13 cellular contexts compared by ENCODE assay signal in the genomic region with DNA sequence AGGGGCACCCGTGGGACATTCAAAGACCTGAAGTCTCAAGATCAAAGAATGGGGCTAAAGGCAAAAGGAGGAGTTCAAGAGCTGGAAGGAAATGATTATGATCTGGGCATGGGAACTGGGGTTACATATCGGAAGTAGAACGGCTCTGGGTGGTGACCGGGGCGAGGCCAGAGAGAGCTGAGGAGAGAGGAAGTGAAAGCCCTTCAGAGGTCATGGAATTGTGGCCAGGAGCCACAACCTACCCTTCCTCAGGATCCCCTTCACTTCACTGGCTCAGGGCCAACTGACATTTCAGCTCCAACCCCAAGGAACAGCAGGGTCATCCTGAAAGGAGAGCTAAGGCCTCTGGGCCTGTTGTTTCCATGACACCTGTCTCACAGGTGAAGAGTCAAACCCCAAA. TPM values are rescaled to one million over a fixed set of nuclear protein-coding genes. Genes with fewer than 3 reads are reported as not detected.
DNase-seq lines count a peak whose midpoint lies in the region; ATAC-seq and TF ChIP-seq lines count a peak whose summit lies in the region.
"Had no signal": no experiment of that assay in that cellular context is flagged by ENCODE, and none has a peak within 500 bp of the region (broad histone marks: within the 10 kb centered on the region; RNA-seq: fewer than 3 reads in every experiment).

No MANE protein-coding gene starts in this region.

- intact Hi-C loops in PC-9 (cut with micrococcal nuclease; ENCODE audit: unreplicated experiment) = no loop called here
- intact Hi-C loops in activated T-helper 2 cell treated with anti-CD3 and anti-CD28 coated beads, Interferon-gamma antibody, Interleukin-2, Interleukin-4, amounts not matched to agents 10 μg/mL and 5 μg/mL and 100 μg/mL, durations not matched to agents 14 hours and 24 hours and 36 hours (cut with micrococcal nuclease) = no loop called here
- intact Hi-C loops in activated CD4-positive, alpha-beta T cell treated with anti-CD3 and anti-CD28 coated beads, Interleukin-2, amount 10 ng/mL, durations not matched to agents 24 days and 14 days (cut with micrococcal nuclease) = no loop called here
- intact Hi-C loops in left colon (cut with DNase I, micrococcal nuclease) = no loop called here

- CTCF ChIA-PET in PC-9 (lab: Charles Lee) = interaction anchor here (1.2 kb wide), 1 partner anchor 75 kb away, joined by 3 read pairs; no protein-coding TSS in a partner anchor

- H3K4me2 ChIP-seq in DOHH2 (ENCODE audit: low read length) (peak overlapping the region; percentile 30), PC-9 (peak overlapping the region; percentile 4; the same call in 1 of the 2 replicates), skeletal muscle satellite cell (ENCODE audit: low read length) (peak overlapping the region; percentile 27)

- H3K9me3 ChIP-seq in DOHH2 (ENCODE audit: control insufficient read depth, insufficient read depth, low read length) (no peaks in the 10 kb centered on the region), PC-9 (ENCODE audit: insufficient read depth, low read depth) (no peaks in the 10 kb centered on the region), skeletal muscle satellite cell (replicated peaks; ENCODE audit: low read length) (no peaks in the 10 kb centered on the region)
- H3K9me3 ChIP-seq: prostate gland, SJCRH30 had no signal

- POLR2A ChIA-PET in PC-9 (lab: Charles Lee; ENCODE audit: unreplicated experiment) = no interaction called here

- no peak overlapping the region for H3K4me3 ChIP-seq in DOHH2 (ENCODE audit: low read length)
- no peak overlapping the region for H3K4me3 ChIP-seq in PC-9
- no peak overlapping the region for H3K4me3 ChIP-seq in skeletal muscle satellite cell (ENCODE audit: low read length)
- H3K4me3 ChIP-seq: prostate gland, SJCRH30 had no signal

- H3K27me3 Mint-ChIP-seq in activated T-helper 2 cell treated with anti-CD3 and anti-CD28 coated beads, Interferon-gamma antibody, Interleukin-2, Interleukin-4, amounts not matched to agents 10 μg/mL and 5 μg/mL and 100 μg/mL, durations not matched to agents 14 hours and 24 hours and 36 hours (ENCODE audit: low read depth) = peaks cover 3% of the 10 kb centered on the region
- H3K27me3 Mint-ChIP-seq in activated CD4-positive, alpha-beta T cell treated with anti-CD3 and anti-CD28 coated beads, Interleukin-2, amount 10 ng/mL, durations not matched to agents 24 days and 14 days = peaks cover 3% of the 10 kb centered on the region

- no peak overlapping the region for H3K9ac ChIP-seq in skeletal muscle satellite cell (ENCODE audit: low read depth, low read length)

- H3K4me3 Mint-ChIP-seq in activated T-helper 2 cell treated with anti-CD3 and anti-CD28 coated beads, Interferon-gamma antibody, Interleukin-2, Interleukin-4, amounts not matched to agents 10 μg/mL and 5 μg/mL and 100 μg/mL, durations not matched to agents 14 hours and 24 hours and 36 hours (ENCODE audit: low read depth) = no peak overlapping the region
- no peak overlapping the region for H3K4me3 Mint-ChIP-seq in activated CD4-positive, alpha-beta T cell treated with anti-CD3 and anti-CD28 coated beads, Interleukin-2, amount 10 ng/mL, durations not matched to agents 24 days and 14 days
- H3K4me3 Mint-ChIP-seq: activated naive CD8-positive, alpha-beta T cell treated with anti-CD3 and anti-CD28 coated beads, Interleukin-2, amount 10 ng/mL, durations not matched to agents 7 days and 5 days had no signal

- H3K27ac ChIP-seq in DOHH2 (ENCODE audit: low read depth, low read length) (no peak overlapping the region), PC-9 (peak overlapping the region; percentile 52)
- H3K27ac ChIP-seq: prostate gland, SJCRH30 had no signal

- H3K4me1 ChIP-seq in DOHH2 (ENCODE audit: control insufficient read depth, low read length) = peaks cover 18% of the 10 kb centered on the region
- peaks cover 22% of the 10 kb centered on the region for H3K4me1 ChIP-seq in PC-9 (replicated peaks; ENCODE audit: insufficient read depth)
- peaks cover 26% of the 10 kb centered on the region for H3K4me1 ChIP-seq in skeletal muscle satellite cell (ENCODE audit: control insufficient read depth, insufficient read depth, low read length)
- H3K4me1 ChIP-seq: prostate gland had no signal

- no peak overlapping the region for H3K27ac Mint-ChIP-seq in activated T-helper 2 cell treated with anti-CD3 and anti-CD28 coated beads, Interferon-gamma antibody, Interleukin-2, Interleukin-4, amounts not matched to agents 10 μg/mL and 5 μg/mL and 100 μg/mL, durations not matched to agents 14 hours and 24 hours and 36 hours
- no peak overlapping the region for H3K27ac Mint-ChIP-seq in activated CD4-positive, alpha-beta T cell treated with anti-CD3 and anti-CD28 coated beads, Interleukin-2, amount 10 ng/mL, durations not matched to agents 24 days and 14 days
- H3K27ac Mint-ChIP-seq: activated naive CD8-positive, alpha-beta T cell treated with anti-CD3 and anti-CD28 coated beads, Interleukin-2, amount 10 ng/mL, durations not matched to agents 7 days and 5 days had no signal

- BruUV-seq in PC-9 (replicated peaks; lab: Mats Ljungman, UMichigan) = no TSS peak

- H2AFZ ChIP-seq in PC-9 = no peak overlapping the region

- H3F3A ChIP-seq in DOHH2 (ENCODE audit: control insufficient read depth, insufficient read depth) (no peaks in the 10 kb centered on the region), PC-9 (ENCODE audit: insufficient read depth, low read depth) (peaks cover 18% of the 10 kb centered on the region; the same call in 1 of the 2 replicates)

- H3K9me2 ChIP-seq in DOHH2 (replicated peaks; ENCODE audit: control insufficient read depth, low read length) = no peaks in the 10 kb centered on the region
- no peaks in the 10 kb centered on the region for H3K9me2 ChIP-seq in PC-9 (ENCODE audit: insufficient read depth)

- no peaks in the 10 kb centered on the region for H3K36me3 Mint-ChIP-seq in activated T-helper 2 cell treated with anti-CD3 and anti-CD28 coated beads, Interferon-gamma antibody, Interleukin-2, Interleukin-4, amounts not matched to agents 10 μg/mL and 5 μg/mL and 100 μg/mL, durations not matched to agents 14 hours and 24 hours and 36 hours (ENCODE audit: low read depth)
- no peaks in the 10 kb centered on the region for H3K36me3 Mint-ChIP-seq in activated CD4-positive, alpha-beta T cell treated with anti-CD3 and anti-CD28 coated beads, Interleukin-2, amount 10 ng/mL, durations not matched to agents 24 days and 14 days (ENCODE audit: low read depth)
- H3K36me3 Mint-ChIP-seq: activated naive CD8-positive, alpha-beta T cell treated with anti-CD3 and anti-CD28 coated beads, Interleukin-2, amount 10 ng/mL, durations not matched to agents 7 days and 5 days had no signal

- TF ChIP-seq CTCF in DOHH2 (IDR thresholded peaks at IDR 0.05; ENCODE audit: low read depth, low read length, poor library complexity, severe bottlenecking) (no peak), PC-9 (conservative IDR thresholded peaks at IDR 0.05) (no peak)

- ATAC-seq in GM18870 (IDR thresholded peaks at IDR 0.05; ENCODE audit: unreplicated experiment) = no peak
- no peak for ATAC-seq in left colon

- no peaks in the 10 kb centered on the region for H3K4me1 Mint-ChIP-seq in activated T-helper 2 cell treated with anti-CD3 and anti-CD28 coated beads, Interferon-gamma antibody, Interleukin-2, Interleukin-4, amounts not matched to agents 10 μg/mL and 5 μg/mL and 100 μg/mL, durations not matched to agents 14 hours and 24 hours and 36 hours (ENCODE audit: low read depth)
- H3K4me1 Mint-ChIP-seq in activated CD4-positive, alpha-beta T cell treated with anti-CD3 and anti-CD28 coated beads, Interleukin-2, amount 10 ng/mL, durations not matched to agents 24 days and 14 days = no peaks in the 10 kb centered on the region
- H3K4me1 Mint-ChIP-seq: activated naive CD8-positive, alpha-beta T cell treated with anti-CD3 and anti-CD28 coated beads, Interleukin-2, amount 10 ng/mL, durations not matched to agents 7 days and 5 days had no signal

- H4K20me1 ChIP-seq in DOHH2 (ENCODE audit: control insufficient read depth, insufficient read depth, low read depth, low read length) (no peaks in the 10 kb centered on the region), PC-9 (ENCODE audit: insufficient read depth) (no peaks in the 10 kb centered on the region)

- no peaks in the 10 kb centered on the region for H3K36me3 ChIP-seq in DOHH2 (ENCODE audit: control insufficient read depth, low read length)
- H3K36me3 ChIP-seq in PC-9 (ENCODE audit: low read depth) = no peaks in the 10 kb centered on the region
- H3K36me3 ChIP-seq in skeletal muscle satellite cell (ENCODE audit: insufficient read depth, low read length) = no peaks in the 10 kb centered on the region
- H3K36me3 ChIP-seq: prostate gland, SJCRH30 had no signal

- H3K79me2 ChIP-seq in DOHH2 (ENCODE audit: control insufficient read depth, low read length) (no peaks in the 10 kb centered on the region), PC-9 (ENCODE audit: low read depth) (no peaks in the 10 kb centered on the region)

- DNase-seq in PC-9 = no peak
- peak; percentile 54 for DNase-seq in fibroblast of gingiva (ENCODE audit: low read depth)
- DNase-seq in activated T-helper 2 cell treated with anti-CD3 and anti-CD28 coated beads, Interferon-gamma antibody, Interleukin-2, Interleukin-4, amounts not matched to agents 10 μg/mL and 5 μg/mL and 100 μg/mL, durations not matched to agents 14 hours and 24 hours and 36 hours (ENCODE audit: low spot score) = no peak
- no peak for DNase-seq in activated CD4-positive, alpha-beta T cell treated with anti-CD3 and anti-CD28 coated beads, Interleukin-2, amount 10 ng/mL, durations not matched to agents 24 days and 14 days
- no peak for DNase-seq in left colon
- DNase-seq: activated CD4-positive, alpha-beta T cell treated with anti-CD3 and anti-CD28 coated beads, Interleukin-2, amount 50 U/mL, for 4 hours had no signal

- H3K9me3 Mint-ChIP-seq in activated T-helper 2 cell treated with anti-CD3 and anti-CD28 coated beads, Interferon-gamma antibody, Interleukin-2, Interleukin-4, amounts not matched to agents 10 μg/mL and 5 μg/mL and 100 μg/mL, durations not matched to agents 14 hours and 24 hours and 36 hours = no peaks in the 10 kb centered on the region
- no peaks in the 10 kb centered on the region for H3K9me3 Mint-ChIP-seq in activated CD4-positive, alpha-beta T cell treated with anti-CD3 and anti-CD28 coated beads, Interleukin-2, amount 10 ng/mL, durations not matched to agents 24 days and 14 days
- H3K9me3 Mint-ChIP-seq: activated naive CD8-positive, alpha-beta T cell treated with anti-CD3 and anti-CD28 coated beads, Interleukin-2, amount 10 ng/mL, durations not matched to agents 7 days and 5 days had no signal

- no peaks in the 10 kb centered on the region for H3K27me3 ChIP-seq in DOHH2 (ENCODE audit: control insufficient read depth, low read length)
- no peaks in the 10 kb centered on the region for H3K27me3 ChIP-seq in PC-9 (ENCODE audit: insufficient read depth, low read depth)
- no peaks in the 10 kb centered on the region for H3K27me3 ChIP-seq in skeletal muscle satellite cell (ENCODE audit: control insufficient read depth, insufficient read depth, low read length)
- H3K27me3 ChIP-seq: SJCRH30 had no signal

RNA-seq across cellular contexts. Expression of a gene that starts 57.8 kb away (rescaled TPM):
- total RNA-seq in PC-9 (2021) (16.3 and 22.8 TPM in 2 replicates), left colon (1 to 10 TPM; 1.3 to 1.7 TPM)
- total RNA-seq in skeletal muscle satellite cell (2012; rRNA removed) = under 0.01 and 0.87 TPM in 2 replicates
- 0.11 TPM in 1 of 2 replicates, not detected in the other for total RNA-seq in activated T-helper 2 cell treated with anti-CD3 and anti-CD28 coated beads, Interferon-gamma antibody, Interleukin-2, Interleukin-4, amounts not matched to agents 10 μg/mL and 5 μg/mL and 100 μg/mL, durations not matched to agents 14 hours and 24 hours and 36 hours
- total RNA-seq in activated CD4-positive, alpha-beta T cell treated with anti-CD3 and anti-CD28 coated beads, Interleukin-2, amount 10 ng/mL, durations not matched to agents 24 days and 14 days = 0.05 TPM in 1 of 2 replicates, not detected in the other
- total RNA-seq: activated naive CD8-positive, alpha-beta T cell treated with anti-CD3 and anti-CD28 coated beads, Interleukin-2, amount 10 ng/mL, durations not matched to agents 7 days and 5 days; lung microvascular endothelial cell had no signal
